In the genomic region with DNA sequence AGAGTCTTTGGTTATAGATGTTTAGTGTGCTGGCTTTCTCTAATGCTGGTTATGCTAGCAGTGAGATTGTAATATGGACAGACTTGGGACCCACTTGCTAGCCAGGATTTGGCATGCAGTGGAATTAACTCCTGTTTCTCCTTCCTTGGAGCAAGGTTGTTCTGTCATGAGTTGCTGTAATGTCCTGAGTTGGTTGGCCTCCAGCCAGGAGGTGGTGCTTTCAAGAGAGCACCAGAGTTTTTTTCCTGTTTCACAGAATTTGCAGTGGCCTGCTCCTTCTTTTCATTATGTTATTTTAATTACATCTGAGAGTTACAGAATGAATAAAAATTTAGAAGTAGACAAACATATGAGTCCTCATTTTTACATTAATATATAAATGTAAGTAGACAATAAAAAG, we compare ENCODE assay signal across 28 cellular contexts.
A peak's percentile ranks its signal among the peaks of the same experiment; 100 is the strongest.
DNase-seq lines count a peak whose midpoint lies in the region; ATAC-seq and TF ChIP-seq lines count a peak whose summit lies in the region.
"Had no signal": no experiment of that assay in that cellular context is flagged by ENCODE, and none has a peak within 500 bp of the region (broad histone marks: within the 10 kb centered on the region; RNA-seq: fewer than 3 reads in every experiment).

No MANE protein-coding gene starts in this region.

- H3K4me3 ChIP-seq in body of pancreas (no peak overlapping the region), thyroid gland (replicated peaks in 1 of 3) (no peak overlapping the region)
- H3K4me3 ChIP-seq: A549; BLaER1; BLaER1 treated with 17β-estradiol and CSF1 and Interleukin-3, amounts not matched to agents 10 nM and 100 nM had no signal

- H3K27ac ChIP-seq in body of pancreas: no peak overlapping the region
- no peak overlapping the region for H3K27ac ChIP-seq in thyroid gland
- H3K27ac ChIP-seq: 22Rv1; A549; BLaER1; BLaER1 treated with 17β-estradiol and CSF1 and Interleukin-3, amounts not matched to agents 10 nM and 100 nM; C4-2B had no signal

- no peak for ATAC-seq in body of pancreas
- ATAC-seq: A549; CD8-positive, alpha-beta T cell had no signal

- no peak for TF ChIP-seq CTCF in body of pancreas (IDR thresholded peaks at IDR 0.05)
- no peak for TF ChIP-seq CTCF in thyroid gland (IDR thresholded peaks at IDR 0.05)

- H3K4me1 ChIP-seq in body of pancreas: peaks cover 8% of the 10 kb centered on the region
- no peaks in the 10 kb centered on the region for H3K4me1 ChIP-seq in thyroid gland
- H3K4me1 ChIP-seq: A549; BE2C; BLaER1; BLaER1 treated with 17β-estradiol and CSF1 and Interleukin-3, amounts not matched to agents 10 nM and 100 nM; Caco-2 had no signal

- TF ChIP-seq POLR2A in body of pancreas (IDR thresholded peaks at IDR 0.05) (no peak), thyroid gland (IDR thresholded peaks at IDR 0.05) (no peak)

- intact Hi-C loops in body of pancreas (cut with DNase I) (no loop called here), thyroid gland (cut with DNase I) (no loop called here)

- H3K36me3 ChIP-seq in body of pancreas (replicated peaks in 1 of 2; ENCODE audit: insufficient read depth in 1 of 2, low read depth in 2 of 2): no peaks in the 10 kb centered on the region
- H3K36me3 ChIP-seq in thyroid gland: no peaks in the 10 kb centered on the region
- H3K36me3 ChIP-seq: BLaER1; BLaER1 treated with 17β-estradiol and CSF1 and Interleukin-3, amounts not matched to agents 10 nM and 100 nM had no signal

- H3K27me3 ChIP-seq in body of pancreas: no peaks in the 10 kb centered on the region
- H3K27me3 ChIP-seq in thyroid gland: no peaks in the 10 kb centered on the region
- H3K27me3 ChIP-seq: BE2C; BLaER1; BLaER1 treated with 17β-estradiol and CSF1 and Interleukin-3, amounts not matched to agents 10 nM and 100 nM had no signal

- peak in 3 of 4 donors; percentile 21 to 68 (median 43) for DNase-seq in body of pancreas
- DNase-seq in thyroid gland: peak; percentile 41 to 53
- no peak for DNase-seq in AML-193 (lab: John Stamatoyannopoulos, UW)
- no peak for DNase-seq in NCI-H774 (lab: John Stamatoyannopoulos, UW)
- DNase-seq: 8988T; ACHN; BE2C; C1 segment of cervical spinal cord; Caco-2; Calu3; CD4-positive, alpha-beta memory T cell; CD4-positive, alpha-beta T cell; CD4-positive, CD25-positive, alpha-beta regulatory T cell; CD8-positive, alpha-beta memory T cell; CD8-positive, alpha-beta T cell; COR-L47; DMS 273 treated with DMSO at 0.1 percent for 48 hours; DMS153; DMS53; DMS79; DMS79 treated with DMSO at 0.1 percent for 48 hours; DND-41; EL had no signal

- H3K9me3 ChIP-seq in body of pancreas (peaks cover 0 to 7% (median 0%) of the 10 kb centered on the region in 3 donors), thyroid gland (no peaks in the 10 kb centered on the region)
- H3K9me3 ChIP-seq: A549 had no signal

Comparison
In these comparisons a context has a peak if more than half of its experiments do, and no peak if none do; other contexts are left out.
1. DNase-seq: peak in body of pancreas (3 of 4) and thyroid gland (2 of 2); none in AML-193 (0 of 2) and NCI-H774 (single experiment).